Comparison of ENCODE assay signal across 10 cellular contexts in genomic region chr1:236535656-236536293, GRCh38. TPM values are rescaled to one million over a fixed set of nuclear protein-coding genes. Genes with fewer than 3 reads are reported as not detected.
DNase-seq lines count a peak whose midpoint lies in the region; ATAC-seq and TF ChIP-seq lines count a peak whose summit lies in the region.
"Had no signal": no experiment of that assay in that cellular context is flagged by ENCODE, and none has a peak within 500 bp of the region (broad histone marks: within the 10 kb centered on the region; RNA-seq: fewer than 3 reads in every experiment).

No MANE protein-coding gene starts in this region.

- peak overlapping the region in 2 of 3 experiments; percentile 5 to 75; a peak in 1 of 7 replicates for H3K27ac Mint-ChIP-seq in H9

- H3T11ph ChIP-seq in H9 (ENCODE audit: low read length): no peak overlapping the region

- no peak overlapping the region for H3K14ac ChIP-seq in H9 (ENCODE audit: insufficient read depth, low read length)

- no peaks in the 10 kb centered on the region; a peak in 1 of 5 replicates for H3K9me3 Mint-ChIP-seq in H9
- H3K9me3 Mint-ChIP-seq: activated T-cell treated with anti-CD3 and anti-CD28 coated beads, Interleukin-2, amount 50 U/mL, for 4 hours had no signal

- no peak overlapping the region for H2BK120ac ChIP-seq in H9 (ENCODE audit: low read depth, low read length, poor library complexity, severe bottlenecking)

- no peak overlapping the region for H3K4me2 ChIP-seq in H9 (ENCODE audit: insufficient read depth, insufficient read length, low read length)

- no peak overlapping the region for H3K9ac ChIP-seq in H9 (ENCODE audit: extremely low read depth, insufficient read length, low read length)

- H2AK5ac ChIP-seq in H9 (ENCODE audit: insufficient read length, low read length): no peak overlapping the region

- H3K23me2 ChIP-seq in H9 (ENCODE audit: insufficient read length, low read depth, low read length, poor library complexity, severe bottlenecking): no peaks in the 10 kb centered on the region

- no peak for TF ChIP-seq CTCF in H9 (conservative IDR thresholded peaks at IDR 0.05)

- no peaks in the 10 kb centered on the region for H3K79me1 ChIP-seq in H9 (ENCODE audit: insufficient read depth, low read depth, low read length, poor library complexity, severe bottlenecking)

- peak; percentile 83 for ATAC-seq in left lobe of liver
- ATAC-seq: activated T-cell treated with anti-CD3 and anti-CD28 coated beads, Interleukin-2, amount 50 U/mL, for 4 hours had no signal

- H3K4me1 ChIP-seq in H9 (ENCODE audit: insufficient read depth, low read length): no peaks in the 10 kb centered on the region

- H3K23ac ChIP-seq in H9 (ENCODE audit: insufficient read length, low read depth, low read length): no peak overlapping the region

- no peak overlapping the region for H3K18ac ChIP-seq in H9 (ENCODE audit: insufficient read length, low read depth, low read length)

- no peak overlapping the region for H2BK15ac ChIP-seq in H9 (ENCODE audit: low read depth, low read length)

- peaks cover 0 to 11% (median 0%) of the 10 kb centered on the region in 3 experiments; a peak in 2 of 7 replicates for H3K36me3 Mint-ChIP-seq in H9 (ENCODE audit: insufficient read depth in 1 of 3, low read depth in 3 of 3)

- no peak overlapping the region for H3K4me3 Mint-ChIP-seq in H9
- H3K4me3 Mint-ChIP-seq: activated T-cell treated with anti-CD3 and anti-CD28 coated beads, Interleukin-2, amount 50 U/mL, for 4 hours had no signal

- H2AFZ ChIP-seq in H9 (ENCODE audit: low read length): no peak overlapping the region

- no peak overlapping the region for H3K4ac ChIP-seq in H9 (ENCODE audit: low read depth, low read length)

- no peak overlapping the region for H2BK20ac ChIP-seq in H9 (ENCODE audit: low read depth, low read length, poor library complexity, severe bottlenecking)

- H4K5ac ChIP-seq in H9 (ENCODE audit: insufficient read length, low read depth, low read length): no peak overlapping the region

- H4K20me1 ChIP-seq in H9 (ENCODE audit: control insufficient read depth, insufficient read depth, insufficient read length): no peaks in the 10 kb centered on the region

- H4K91ac ChIP-seq in H9 (ENCODE audit: insufficient read length, low read depth, low read length): no peak overlapping the region

- no peak overlapping the region for H3K27ac ChIP-seq in H9 (ENCODE audit: insufficient read length, low read depth, low read length)
- H3K27ac ChIP-seq: esophagus muscularis mucosa had no signal

- no peaks in the 10 kb centered on the region for H3K27me3 Mint-ChIP-seq in H9 (ENCODE audit: low read depth)

- H2BK5ac ChIP-seq in H9 (ENCODE audit: insufficient read length, low read length): no peak overlapping the region

- no peaks in the 10 kb centered on the region for H3K27me3 ChIP-seq in H9 (ENCODE audit: insufficient read depth, low read length)
- H3K27me3 ChIP-seq: esophagus muscularis mucosa had no signal

- no peak for DNase-seq in H9
- peak; percentile 95 for DNase-seq in NCI-H1436 (lab: John Stamatoyannopoulos, UW)
- DNase-seq in OCI-M1 (lab: John Stamatoyannopoulos, UW): peak; percentile 95
- peak; percentile 73 for DNase-seq in left lobe of liver (ENCODE audit: low spot score)
- no peak for DNase-seq in stimulated activated CD8-positive, alpha-beta memory T cell treated with anti-CD3 and anti-CD28 coated beads, Interleukin-4, amount 100 ng/mL, for 48 hours
- no peak for DNase-seq in head of caudate nucleus
- DNase-seq in EL: no peak
- DNase-seq: activated T-cell treated with anti-CD3 and anti-CD28 coated beads, Interleukin-2, amount 50 U/mL, for 4 hours; T-helper 9 cell had no signal

- intact Hi-C loops in head of caudate nucleus (cut with DNase I): no loop called here

- no peak overlapping the region for H3K56ac ChIP-seq in H9 (ENCODE audit: insufficient read length, low read depth, low read length)

- no CpG with 5 or more reads among the region's 9 CpGs for WGBS in H9 (ENCODE audit: extremely low coverage, insufficient read length, low lambda C conversion rate)

- peaks cover 2% of the 10 kb centered on the region in 2 experiments; a peak in 1 of 4 replicates for H3K4me1 Mint-ChIP-seq in H9

- no peak overlapping the region for H2BK12ac ChIP-seq in H9 (ENCODE audit: insufficient read length, low read depth, low read length)

- no peaks in the 10 kb centered on the region for H3K79me2 ChIP-seq in H9 (ENCODE audit: insufficient read depth, low read length)

- no peak overlapping the region for H4K8ac ChIP-seq in H9 (replicated peaks; ENCODE audit: insufficient read length, low read depth, low read length)

- no peaks in the 10 kb centered on the region for H3K9me3 ChIP-seq in H9 (ENCODE audit: control insufficient read depth, low read depth, low read length)
- H3K9me3 ChIP-seq: esophagus muscularis mucosa had no signal

RNA-seq across cellular contexts. Expression of gene LGALS8, which starts 12.0 kb away (rescaled TPM):
- total RNA-seq in H9 (2021): 14.2 and 15.3 TPM in 2 replicates
- total RNA-seq in left lobe of liver: 24.4 TPM

Comparison
In these comparisons a context has a peak if more than half of its experiments do, and no peak if none do; other contexts are left out.
1. DNase-seq: peak in NCI-H1436 (single experiment), OCI-M1 (single experiment) and left lobe of liver (single experiment); none in H9 (single experiment), stimulated activated CD8-positive, alpha-beta memory T cell treated with anti-CD3 and anti-CD28 coated beads, Interleukin-4, amount 100 ng/mL, for 48 hours (single experiment), head of caudate nucleus (0 of 42) and EL (single experiment).